Comparison of ENCODE assay signal across 3 cellular contexts in the genomic region with DNA sequence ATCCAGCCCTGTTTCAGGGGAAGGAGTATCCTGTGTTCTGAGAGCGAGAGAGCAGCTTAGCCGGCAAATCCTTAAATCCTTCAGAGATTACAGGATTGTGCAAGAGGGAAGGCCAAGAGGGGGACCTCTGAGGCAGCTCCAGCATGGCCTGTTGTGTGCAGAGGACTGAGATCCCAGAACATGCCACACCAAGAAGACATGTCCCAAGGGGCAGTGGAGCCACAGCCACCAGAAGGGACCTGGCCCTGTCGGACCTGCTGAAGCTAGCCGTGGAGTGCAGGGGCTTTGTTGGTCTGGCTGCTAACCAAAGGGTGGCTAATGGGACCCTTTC.
TF ChIP-seq lines count a peak whose summit lies in the region.

No MANE protein-coding gene starts in this region.

TF ChIP-seq in SK-N-SH, 30 proteins besides CTCF, POLR2A, EP300 and RAD21:
- TF ChIP-seq NRF1 (IDR thresholded peaks at IDR 0.05; ENCODE audit: low read depth, low read length) (no peak), FOXJ3 (CRISPR knock-in tag; IDR thresholded peaks at IDR 0.05) (no peak), USF1 (IDR thresholded peaks at IDR 0.05; ENCODE audit: borderline replicate concordance, low read depth) (no peak), RXRA (IDR thresholded peaks at IDR 0.05; ENCODE audit: borderline replicate concordance, low read depth) (no peak), MEF2A (IDR thresholded peaks at IDR 0.05; ENCODE audit: borderline replicate concordance, low read depth) (no peak)

TF ChIP-seq in SK-N-SH treated with all-trans-retinoic acid at 6 μM for 48 hours, 23 proteins besides CTCF, POLR2A, EP300 and RAD21:
- TF ChIP-seq CREB5 (CRISPR knock-in tag; IDR thresholded peaks at IDR 0.05; ENCODE audit: low read depth) (no peak), ZFP30 (CRISPR knock-in tag; IDR thresholded peaks at IDR 0.05) (no peak), GLIS3 (CRISPR knock-in tag; IDR thresholded peaks at IDR 0.05) (no peak), ISL1 (CRISPR knock-in tag; IDR thresholded peaks at IDR 0.05) (no peak), ZNF565 (CRISPR knock-in tag; conservative IDR thresholded peaks at IDR 0.05; ENCODE audit: low read depth) (no peak), TOX (CRISPR knock-in tag; IDR thresholded peaks at IDR 0.05; ENCODE audit: borderline replicate concordance) (no peak), ARNTL (CRISPR knock-in tag; IDR thresholded peaks at IDR 0.05; ENCODE audit: borderline replicate concordance, low read depth) (no peak), TSHZ2 (CRISPR knock-in tag; IDR thresholded peaks at IDR 0.05) (no peak), SNAI2 (CRISPR knock-in tag; IDR thresholded peaks at IDR 0.05) (no peak), CSDC2 (CRISPR knock-in tag; IDR thresholded peaks at IDR 0.05) (no peak), ZFP3 (CRISPR knock-in tag; IDR thresholded peaks at IDR 0.05) (no peak), ESRRG (CRISPR knock-in tag; IDR thresholded peaks at IDR 0.05) (no peak), OSR1 (CRISPR knock-in tag; IDR thresholded peaks at IDR 0.05) (no peak), ZC3H10 (CRISPR knock-in tag; IDR thresholded peaks at IDR 0.05) (no peak), BACH2 (CRISPR knock-in tag; IDR thresholded peaks at IDR 0.05; ENCODE audit: borderline replicate concordance) (no peak)
- TF ChIP-seq, protein P1, sequence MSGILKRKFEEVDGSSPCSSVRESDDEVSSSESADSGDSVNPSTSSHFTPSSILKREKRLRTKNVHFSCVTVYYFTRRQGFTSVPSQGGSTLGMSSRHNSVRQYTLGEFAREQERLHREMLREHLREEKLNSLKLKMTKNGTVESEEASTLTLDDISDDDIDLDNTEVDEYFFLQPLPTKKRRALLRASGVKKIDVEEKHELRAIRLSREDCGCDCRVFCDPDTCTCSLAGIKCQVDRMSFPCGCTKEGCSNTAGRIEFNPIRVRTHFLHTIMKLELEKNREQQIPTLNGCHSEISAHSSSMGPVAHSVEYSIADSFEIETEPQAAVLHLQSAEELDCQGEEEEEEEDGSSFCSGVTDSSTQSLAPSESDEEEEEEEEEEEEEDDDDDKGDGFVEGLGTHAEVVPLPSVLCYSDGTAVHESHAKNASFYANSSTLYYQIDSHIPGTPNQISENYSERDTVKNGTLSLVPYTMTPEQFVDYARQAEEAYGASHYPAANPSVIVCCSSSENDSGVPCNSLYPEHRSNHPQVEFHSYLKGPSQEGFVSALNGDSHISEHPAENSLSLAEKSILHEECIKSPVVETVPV (CRISPR knock-in tag; IDR thresholded peaks at IDR 0.05) = no peak

TF ChIP-seq in IMR-90, 13 proteins besides CTCF, POLR2A, EP300 and RAD21:
- TF ChIP-seq MAZ (IDR thresholded peaks at IDR 0.05; ENCODE audit: borderline replicate concordance, low read depth, low read length) (no peak), CHD1 (IDR thresholded peaks at IDR 0.05; ENCODE audit: low read depth, low read length) (no peak), CEBPB (IDR thresholded peaks at IDR 0.05; ENCODE audit: low read depth, low read length) (peak; percentile 65), RCOR1 (IDR thresholded peaks at IDR 0.05; ENCODE audit: insufficient replicate concordance, low read length) (no peak)
TF ChIP-seq in IMR-90: peak in this region for 1.
